Comparison of ENCODE assay signal across 2 cellular contexts in genomic region chr19:315811-316210, GRCh38.
A peak's percentile ranks its signal among the peaks of the same experiment; 100 is the strongest.
TF ChIP-seq lines count a peak whose summit lies in the region.

No MANE protein-coding gene starts in this region.

TF ChIP-seq in K562, 482 proteins besides CTCF, POLR2A, EP300 and RAD21:
- TF ChIP-seq CBX3 (IDR thresholded peaks at IDR 0.05; ENCODE audit: borderline replicate concordance in 1 of 2, low read length in 2 of 2) (peak in 1 of 2 experiments; percentile 55; a peak in 1 of 3 replicates), ZNF280A (IDR thresholded peaks at IDR 0.05; ENCODE audit: low read depth, partially characterized antibody) (peak; percentile 34), TRIM28 (IDR thresholded peaks at IDR 0.05) (peak; percentile 78), THRAP3 (IDR thresholded peaks at IDR 0.05; ENCODE audit: borderline replicate concordance) (no peak), BRD4 (IDR thresholded peaks at IDR 0.05) (no peak), FOXK1 (CRISPR knock-in tag; IDR thresholded peaks at IDR 0.05; ENCODE audit: borderline replicate concordance) (no peak), SAFB2 (IDR thresholded peaks at IDR 0.05; ENCODE audit: borderline replicate concordance, low read depth, low read length, severe bottlenecking) (no peak), EHMT2 (IDR thresholded peaks at IDR 0.05) (0 out of 2 replicates have a peak, but pooled peaks have one; percentile 15), ZNF740 (CRISPR knock-in tag; IDR thresholded peaks at IDR 0.05) (no peak), ZNF740 (tag; IDR thresholded peaks at IDR 0.05) (no peak), ZNF24 (IDR thresholded peaks at IDR 0.05) (no peak), CBX5 (IDR thresholded peaks at IDR 0.05; ENCODE audit: borderline replicate concordance, low read depth) (0 out of 2 replicates have a peak, but pooled peaks have one; percentile 42)

TF ChIP-seq in endothelial cell of umbilical vein, 7 proteins besides CTCF, POLR2A, EP300 and RAD21:
- TF ChIP-seq EZH2 (IDR thresholded peaks at IDR 0.05; ENCODE audit: borderline replicate concordance, low read depth, low read length, severe bottlenecking), result no peak
- TF ChIP-seq POLR2AphosphoS5 (IDR thresholded peaks at IDR 0.05; ENCODE audit: insufficient read depth, low read depth, low read length), result no peak
- TF ChIP-seq JUN (IDR thresholded peaks at IDR 0.05; ENCODE audit: borderline replicate concordance, insufficient read depth, insufficient read length, low read depth), result no peak
